1 cellular context compared by ENCODE assay signal in the genomic region with DNA sequence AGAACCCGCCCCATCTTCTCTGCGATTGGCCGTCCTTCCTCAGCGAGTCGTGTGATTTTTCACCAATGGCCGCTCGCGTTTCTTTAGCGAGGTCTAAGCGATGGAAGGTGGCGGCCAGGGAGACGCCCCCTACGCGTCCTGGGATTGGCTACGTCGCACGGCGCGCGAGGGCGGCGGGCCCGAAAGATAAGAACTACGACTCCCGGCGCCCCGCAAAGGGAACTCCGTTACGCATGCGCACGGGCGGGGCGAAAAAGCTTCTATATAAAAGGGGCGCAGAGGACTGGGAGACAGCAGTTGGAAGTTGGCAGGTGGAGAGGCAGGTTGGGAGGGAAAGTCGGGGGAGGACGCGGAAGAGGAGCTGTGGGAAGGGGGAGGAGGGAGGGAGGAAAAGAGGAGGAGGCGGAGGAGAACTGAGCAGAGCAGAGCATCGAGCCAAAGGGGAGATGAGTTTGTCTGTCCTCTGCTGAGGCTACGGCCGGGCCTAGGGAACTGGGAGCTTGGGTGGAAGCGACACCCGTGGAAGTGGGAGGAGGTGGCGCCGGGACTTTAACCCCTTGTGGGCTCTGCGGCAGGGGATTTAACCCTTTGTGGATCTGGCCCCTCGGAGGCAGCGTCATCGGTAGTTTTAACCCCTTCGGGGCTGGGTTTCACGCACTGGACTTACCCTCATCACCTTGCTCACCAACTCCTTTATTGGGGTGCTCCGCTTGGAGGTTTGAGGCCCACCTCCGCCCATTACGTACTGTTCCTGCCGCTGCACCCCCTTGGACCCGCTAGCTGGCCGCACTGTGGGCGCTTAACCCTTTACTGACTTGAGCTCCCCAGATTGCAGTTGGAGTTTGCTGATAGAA.
A peak's percentile ranks its signal among the peaks of the same experiment; 100 is the strongest.
TF ChIP-seq lines count a peak whose summit lies in the region.

A gene with protein sequence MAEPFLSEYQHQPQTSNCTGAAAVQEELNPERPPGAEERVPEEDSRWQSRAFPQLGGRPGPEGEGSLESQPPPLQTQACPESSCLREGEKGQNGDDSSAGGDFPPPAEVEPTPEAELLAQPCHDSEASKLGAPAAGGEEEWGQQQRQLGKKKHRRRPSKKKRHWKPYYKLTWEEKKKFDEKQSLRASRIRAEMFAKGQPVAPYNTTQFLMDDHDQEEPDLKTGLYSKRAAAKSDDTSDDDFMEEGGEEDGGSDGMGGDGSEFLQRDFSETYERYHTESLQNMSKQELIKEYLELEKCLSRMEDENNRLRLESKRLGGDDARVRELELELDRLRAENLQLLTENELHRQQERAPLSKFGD (plus strand): TSS at position 293 of the 854 bp plus-strand sequence. CDS start 716 bp downstream, outside the sequence.

TF ChIP-seq in HepG2, 621 proteins besides CTCF, POLR2A, EP300 and RAD21 (continued from another document and continues in another):
- TF ChIP-seq, protein P1, sequence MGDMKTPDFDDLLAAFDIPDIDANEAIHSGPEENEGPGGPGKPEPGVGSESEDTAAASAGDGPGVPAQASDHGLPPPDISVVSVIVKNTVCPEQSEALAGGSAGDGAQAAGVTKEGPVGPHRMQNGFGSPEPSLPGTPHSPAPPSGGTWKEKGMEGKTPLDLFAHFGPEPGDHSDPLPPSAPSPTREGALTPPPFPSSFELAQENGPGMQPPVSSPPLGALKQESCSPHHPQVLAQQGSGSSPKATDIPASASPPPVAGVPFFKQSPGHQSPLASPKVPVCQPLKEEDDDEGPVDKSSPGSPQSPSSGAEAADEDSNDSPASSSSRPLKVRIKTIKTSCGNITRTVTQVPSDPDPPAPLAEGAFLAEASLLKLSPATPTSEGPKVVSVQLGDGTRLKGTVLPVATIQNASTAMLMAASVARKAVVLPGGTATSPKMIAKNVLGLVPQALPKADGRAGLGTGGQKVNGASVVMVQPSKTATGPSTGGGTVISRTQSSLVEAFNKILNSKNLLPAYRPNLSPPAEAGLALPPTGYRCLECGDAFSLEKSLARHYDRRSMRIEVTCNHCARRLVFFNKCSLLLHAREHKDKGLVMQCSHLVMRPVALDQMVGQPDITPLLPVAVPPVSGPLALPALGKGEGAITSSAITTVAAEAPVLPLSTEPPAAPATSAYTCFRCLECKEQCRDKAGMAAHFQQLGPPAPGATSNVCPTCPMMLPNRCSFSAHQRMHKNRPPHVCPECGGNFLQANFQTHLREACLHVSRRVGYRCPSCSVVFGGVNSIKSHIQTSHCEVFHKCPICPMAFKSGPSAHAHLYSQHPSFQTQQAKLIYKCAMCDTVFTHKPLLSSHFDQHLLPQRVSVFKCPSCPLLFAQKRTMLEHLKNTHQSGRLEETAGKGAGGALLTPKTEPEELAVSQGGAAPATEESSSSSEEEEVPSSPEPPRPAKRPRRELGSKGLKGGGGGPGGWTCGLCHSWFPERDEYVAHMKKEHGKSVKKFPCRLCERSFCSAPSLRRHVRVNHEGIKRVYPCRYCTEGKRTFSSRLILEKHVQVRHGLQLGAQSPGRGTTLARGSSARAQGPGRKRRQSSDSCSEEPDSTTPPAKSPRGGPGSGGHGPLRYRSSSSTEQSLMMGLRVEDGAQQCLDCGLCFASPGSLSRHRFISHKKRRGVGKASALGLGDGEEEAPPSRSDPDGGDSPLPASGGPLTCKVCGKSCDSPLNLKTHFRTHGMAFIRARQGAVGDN (CRISPR knock-in tag; IDR thresholded peaks at IDR 0.05) = peak; percentile 72
- TF ChIP-seq, protein P2, sequence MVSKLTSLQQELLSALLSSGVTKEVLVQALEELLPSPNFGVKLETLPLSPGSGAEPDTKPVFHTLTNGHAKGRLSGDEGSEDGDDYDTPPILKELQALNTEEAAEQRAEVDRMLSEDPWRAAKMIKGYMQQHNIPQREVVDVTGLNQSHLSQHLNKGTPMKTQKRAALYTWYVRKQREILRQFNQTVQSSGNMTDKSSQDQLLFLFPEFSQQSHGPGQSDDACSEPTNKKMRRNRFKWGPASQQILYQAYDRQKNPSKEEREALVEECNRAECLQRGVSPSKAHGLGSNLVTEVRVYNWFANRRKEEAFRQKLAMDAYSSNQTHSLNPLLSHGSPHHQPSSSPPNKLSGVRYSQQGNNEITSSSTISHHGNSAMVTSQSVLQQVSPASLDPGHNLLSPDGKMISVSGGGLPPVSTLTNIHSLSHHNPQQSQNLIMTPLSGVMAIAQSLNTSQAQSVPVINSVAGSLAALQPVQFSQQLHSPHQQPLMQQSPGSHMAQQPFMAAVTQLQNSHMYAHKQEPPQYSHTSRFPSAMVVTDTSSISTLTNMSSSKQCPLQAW (CRISPR knock-in tag; IDR thresholded peaks at IDR 0.05) = peak; percentile 92
- TF ChIP-seq ZNF253 (CRISPR knock-in tag; IDR thresholded peaks at IDR 0.05; ENCODE audit: borderline replicate concordance) = peak; percentile 88
- peak; percentile 88; the same call in 1 of the 2 replicates for TF ChIP-seq KDM2A (CRISPR knock-in tag; IDR thresholded peaks at IDR 0.05; ENCODE audit: borderline replicate concordance, low read depth)
- peak; percentile 91 for TF ChIP-seq ZC3H13 (CRISPR knock-in tag; IDR thresholded peaks at IDR 0.05)
- TF ChIP-seq, protein P3, sequence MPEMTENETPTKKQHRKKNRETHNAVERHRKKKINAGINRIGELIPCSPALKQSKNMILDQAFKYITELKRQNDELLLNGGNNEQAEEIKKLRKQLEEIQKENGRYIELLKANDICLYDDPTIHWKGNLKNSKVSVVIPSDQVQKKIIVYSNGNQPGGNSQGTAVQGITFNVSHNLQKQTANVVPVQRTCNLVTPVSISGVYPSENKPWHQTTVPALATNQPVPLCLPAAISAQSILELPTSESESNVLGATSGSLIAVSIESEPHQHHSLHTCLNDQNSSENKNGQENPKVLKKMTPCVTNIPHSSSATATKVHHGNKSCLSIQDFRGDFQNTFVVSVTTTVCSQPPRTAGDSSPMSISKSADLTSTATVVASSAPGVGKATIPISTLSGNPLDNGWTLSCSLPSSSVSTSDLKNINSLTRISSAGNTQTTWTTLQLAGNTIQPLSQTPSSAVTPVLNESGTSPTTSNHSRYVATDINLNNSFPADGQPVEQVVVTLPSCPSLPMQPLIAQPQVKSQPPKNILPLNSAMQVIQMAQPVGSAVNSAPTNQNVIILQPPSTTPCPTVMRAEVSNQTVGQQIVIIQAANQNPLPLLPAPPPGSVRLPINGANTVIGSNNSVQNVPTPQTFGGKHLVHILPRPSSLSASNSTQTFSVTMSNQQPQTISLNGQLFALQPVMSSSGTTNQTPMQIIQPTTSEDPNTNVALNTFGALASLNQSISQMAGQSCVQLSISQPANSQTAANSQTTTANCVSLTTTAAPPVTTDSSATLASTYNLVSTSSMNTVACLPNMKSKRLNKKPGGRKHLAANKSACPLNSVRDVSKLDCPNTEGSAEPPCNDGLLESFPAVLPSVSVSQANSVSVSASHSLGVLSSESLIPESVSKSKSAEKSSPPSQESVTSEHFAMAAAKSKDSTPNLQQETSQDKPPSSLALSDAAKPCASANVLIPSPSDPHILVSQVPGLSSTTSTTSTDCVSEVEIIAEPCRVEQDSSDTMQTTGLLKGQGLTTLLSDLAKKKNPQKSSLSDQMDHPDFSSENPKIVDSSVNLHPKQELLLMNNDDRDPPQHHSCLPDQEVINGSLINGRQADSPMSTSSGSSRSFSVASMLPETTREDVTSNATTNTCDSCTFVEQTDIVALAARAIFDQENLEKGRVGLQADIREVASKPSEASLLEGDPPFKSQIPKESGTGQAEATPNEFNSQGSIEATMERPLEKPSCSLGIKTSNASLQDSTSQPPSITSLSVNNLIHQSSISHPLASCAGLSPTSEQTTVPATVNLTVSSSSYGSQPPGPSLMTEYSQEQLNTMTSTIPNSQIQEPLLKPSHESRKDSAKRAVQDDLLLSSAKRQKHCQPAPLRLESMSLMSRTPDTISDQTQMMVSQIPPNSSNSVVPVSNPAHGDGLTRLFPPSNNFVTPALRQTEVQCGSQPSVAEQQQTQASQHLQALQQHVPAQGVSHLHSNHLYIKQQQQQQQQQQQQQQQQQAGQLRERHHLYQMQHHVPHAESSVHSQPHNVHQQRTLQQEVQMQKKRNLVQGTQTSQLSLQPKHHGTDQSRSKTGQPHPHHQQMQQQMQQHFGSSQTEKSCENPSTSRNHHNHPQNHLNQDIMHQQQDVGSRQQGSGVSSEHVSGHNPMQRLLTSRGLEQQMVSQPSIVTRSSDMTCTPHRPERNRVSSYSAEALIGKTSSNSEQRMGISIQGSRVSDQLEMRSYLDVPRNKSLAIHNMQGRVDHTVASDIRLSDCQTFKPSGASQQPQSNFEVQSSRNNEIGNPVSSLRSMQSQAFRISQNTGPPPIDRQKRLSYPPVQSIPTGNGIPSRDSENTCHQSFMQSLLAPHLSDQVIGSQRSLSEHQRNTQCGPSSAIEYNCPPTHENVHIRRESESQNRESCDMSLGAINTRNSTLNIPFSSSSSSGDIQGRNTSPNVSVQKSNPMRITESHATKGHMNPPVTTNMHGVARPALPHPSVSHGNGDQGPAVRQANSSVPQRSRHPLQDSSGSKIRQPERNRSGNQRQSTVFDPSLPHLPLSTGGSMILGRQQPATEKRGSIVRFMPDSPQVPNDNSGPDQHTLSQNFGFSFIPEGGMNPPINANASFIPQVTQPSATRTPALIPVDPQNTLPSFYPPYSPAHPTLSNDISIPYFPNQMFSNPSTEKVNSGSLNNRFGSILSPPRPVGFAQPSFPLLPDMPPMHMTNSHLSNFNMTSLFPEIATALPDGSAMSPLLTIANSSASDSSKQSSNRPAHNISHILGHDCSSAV (CRISPR knock-in tag; IDR thresholded peaks at IDR 0.05; ENCODE audit: borderline replicate concordance) = no peak
- no peak for TF ChIP-seq PAF1 (CRISPR knock-in tag; IDR thresholded peaks at IDR 0.05)
- TF ChIP-seq, protein P4, sequence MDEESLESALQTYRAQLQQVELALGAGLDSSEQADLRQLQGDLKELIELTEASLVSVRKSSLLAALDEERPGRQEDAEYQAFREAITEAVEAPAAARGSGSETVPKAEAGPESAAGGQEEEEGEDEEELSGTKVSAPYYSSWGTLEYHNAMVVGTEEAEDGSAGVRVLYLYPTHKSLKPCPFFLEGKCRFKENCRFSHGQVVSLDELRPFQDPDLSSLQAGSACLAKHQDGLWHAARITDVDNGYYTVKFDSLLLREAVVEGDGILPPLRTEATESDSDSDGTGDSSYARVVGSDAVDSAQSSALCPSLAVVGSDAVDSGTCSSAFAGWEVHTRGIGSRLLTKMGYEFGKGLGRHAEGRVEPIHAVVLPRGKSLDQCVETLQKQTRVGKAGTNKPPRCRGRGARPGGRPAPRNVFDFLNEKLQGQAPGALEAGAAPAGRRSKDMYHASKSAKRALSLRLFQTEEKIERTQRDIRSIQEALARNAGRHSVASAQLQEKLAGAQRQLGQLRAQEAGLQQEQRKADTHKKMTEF (CRISPR knock-in tag; IDR thresholded peaks at IDR 0.05) = peak; percentile 72
- TF ChIP-seq NR2C2 (CRISPR knock-in tag; IDR thresholded peaks at IDR 0.05; ENCODE audit: borderline replicate concordance) = peak; percentile 74
- TF ChIP-seq ZNF24 (IDR thresholded peaks at IDR 0.05) = peak; percentile 63; the same call in 1 of the 2 replicates
- TF ChIP-seq ZKSCAN5 (CRISPR knock-in tag; IDR thresholded peaks at IDR 0.05) = peak; percentile 68; the same call in 1 of the 2 replicates
- TF ChIP-seq, protein P5, sequence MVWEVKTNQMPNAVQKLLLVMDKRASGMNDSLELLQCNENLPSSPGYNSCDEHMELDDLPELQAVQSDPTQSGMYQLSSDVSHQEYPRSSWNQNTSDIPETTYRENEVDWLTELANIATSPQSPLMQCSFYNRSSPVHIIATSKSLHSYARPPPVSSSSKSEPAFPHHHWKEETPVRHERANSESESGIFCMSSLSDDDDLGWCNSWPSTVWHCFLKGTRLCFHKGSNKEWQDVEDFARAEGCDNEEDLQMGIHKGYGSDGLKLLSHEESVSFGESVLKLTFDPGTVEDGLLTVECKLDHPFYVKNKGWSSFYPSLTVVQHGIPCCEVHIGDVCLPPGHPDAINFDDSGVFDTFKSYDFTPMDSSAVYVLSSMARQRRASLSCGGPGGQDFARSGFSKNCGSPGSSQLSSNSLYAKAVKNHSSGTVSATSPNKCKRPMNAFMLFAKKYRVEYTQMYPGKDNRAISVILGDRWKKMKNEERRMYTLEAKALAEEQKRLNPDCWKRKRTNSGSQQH (CRISPR knock-in tag; IDR thresholded peaks at IDR 0.05; ENCODE audit: low read depth) = peak; percentile 95
- TF ChIP-seq SRY (CRISPR knock-in tag; IDR thresholded peaks at IDR 0.05) = peak; percentile 80; the same call in 1 of the 2 replicates
- no peak for TF ChIP-seq ZNF879 (CRISPR knock-in tag; IDR thresholded peaks at IDR 0.05)
- TF ChIP-seq POGZ (CRISPR knock-in tag; IDR thresholded peaks at IDR 0.05) = peak; percentile 46; the same call in 1 of the 2 replicates
- peak; percentile 67; the same call in 1 of the 2 replicates for TF ChIP-seq ZNF564 (CRISPR knock-in tag; IDR thresholded peaks at IDR 0.05)
- TF ChIP-seq, protein P6, sequence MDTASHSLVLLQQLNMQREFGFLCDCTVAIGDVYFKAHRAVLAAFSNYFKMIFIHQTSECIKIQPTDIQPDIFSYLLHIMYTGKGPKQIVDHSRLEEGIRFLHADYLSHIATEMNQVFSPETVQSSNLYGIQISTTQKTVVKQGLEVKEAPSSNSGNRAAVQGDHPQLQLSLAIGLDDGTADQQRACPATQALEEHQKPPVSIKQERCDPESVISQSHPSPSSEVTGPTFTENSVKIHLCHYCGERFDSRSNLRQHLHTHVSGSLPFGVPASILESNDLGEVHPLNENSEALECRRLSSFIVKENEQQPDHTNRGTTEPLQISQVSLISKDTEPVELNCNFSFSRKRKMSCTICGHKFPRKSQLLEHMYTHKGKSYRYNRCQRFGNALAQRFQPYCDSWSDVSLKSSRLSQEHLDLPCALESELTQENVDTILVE (CRISPR knock-in tag; IDR thresholded peaks at IDR 0.05) = peak; percentile 41
- 0 out of 2 replicates have a peak, but pooled peaks have one; percentile 11 for TF ChIP-seq REXO4 (CRISPR knock-in tag; IDR thresholded peaks at IDR 0.05; ENCODE audit: borderline replicate concordance)
- TF ChIP-seq, protein P7, sequence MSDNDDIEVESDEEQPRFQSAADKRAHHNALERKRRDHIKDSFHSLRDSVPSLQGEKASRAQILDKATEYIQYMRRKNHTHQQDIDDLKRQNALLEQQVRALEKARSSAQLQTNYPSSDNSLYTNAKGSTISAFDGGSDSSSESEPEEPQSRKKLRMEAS (IDR thresholded peaks at IDR 0.05) = peak; percentile 64; the same call in 1 of the 2 replicates
- TF ChIP-seq AHR (CRISPR knock-in tag; IDR thresholded peaks at IDR 0.05) = peak; percentile 99
- TF ChIP-seq CHCHD3 (CRISPR knock-in tag; IDR thresholded peaks at IDR 0.05) = no peak; the same call in 1 of the 2 replicates
- TF ChIP-seq, protein P8, sequence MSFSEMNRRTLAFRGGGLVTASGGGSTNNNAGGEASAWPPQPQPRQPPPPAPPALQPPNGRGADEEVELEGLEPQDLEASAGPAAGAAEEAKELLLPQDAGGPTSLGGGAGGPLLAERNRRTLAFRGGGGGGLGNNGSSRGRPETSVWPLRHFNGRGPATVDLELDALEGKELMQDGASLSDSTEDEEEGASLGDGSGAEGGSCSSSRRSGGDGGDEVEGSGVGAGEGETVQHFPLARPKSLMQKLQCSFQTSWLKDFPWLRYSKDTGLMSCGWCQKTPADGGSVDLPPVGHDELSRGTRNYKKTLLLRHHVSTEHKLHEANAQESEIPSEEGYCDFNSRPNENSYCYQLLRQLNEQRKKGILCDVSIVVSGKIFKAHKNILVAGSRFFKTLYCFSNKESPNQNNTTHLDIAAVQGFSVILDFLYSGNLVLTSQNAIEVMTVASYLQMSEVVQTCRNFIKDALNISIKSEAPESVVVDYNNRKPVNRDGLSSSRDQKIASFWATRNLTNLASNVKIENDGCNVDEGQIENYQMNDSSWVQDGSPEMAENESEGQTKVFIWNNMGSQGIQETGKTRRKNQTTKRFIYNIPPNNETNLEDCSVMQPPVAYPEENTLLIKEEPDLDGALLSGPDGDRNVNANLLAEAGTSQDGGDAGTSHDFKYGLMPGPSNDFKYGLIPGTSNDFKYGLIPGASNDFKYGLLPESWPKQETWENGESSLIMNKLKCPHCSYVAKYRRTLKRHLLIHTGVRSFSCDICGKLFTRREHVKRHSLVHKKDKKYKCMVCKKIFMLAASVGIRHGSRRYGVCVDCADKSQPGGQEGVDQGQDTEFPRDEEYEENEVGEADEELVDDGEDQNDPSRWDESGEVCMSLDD (CRISPR knock-in tag; IDR thresholded peaks at IDR 0.05; ENCODE audit: borderline replicate concordance) = peak; percentile 23; the same call in 1 of the 2 replicates
